1 cellular context compared by ENCODE assay signal in the genomic region with DNA sequence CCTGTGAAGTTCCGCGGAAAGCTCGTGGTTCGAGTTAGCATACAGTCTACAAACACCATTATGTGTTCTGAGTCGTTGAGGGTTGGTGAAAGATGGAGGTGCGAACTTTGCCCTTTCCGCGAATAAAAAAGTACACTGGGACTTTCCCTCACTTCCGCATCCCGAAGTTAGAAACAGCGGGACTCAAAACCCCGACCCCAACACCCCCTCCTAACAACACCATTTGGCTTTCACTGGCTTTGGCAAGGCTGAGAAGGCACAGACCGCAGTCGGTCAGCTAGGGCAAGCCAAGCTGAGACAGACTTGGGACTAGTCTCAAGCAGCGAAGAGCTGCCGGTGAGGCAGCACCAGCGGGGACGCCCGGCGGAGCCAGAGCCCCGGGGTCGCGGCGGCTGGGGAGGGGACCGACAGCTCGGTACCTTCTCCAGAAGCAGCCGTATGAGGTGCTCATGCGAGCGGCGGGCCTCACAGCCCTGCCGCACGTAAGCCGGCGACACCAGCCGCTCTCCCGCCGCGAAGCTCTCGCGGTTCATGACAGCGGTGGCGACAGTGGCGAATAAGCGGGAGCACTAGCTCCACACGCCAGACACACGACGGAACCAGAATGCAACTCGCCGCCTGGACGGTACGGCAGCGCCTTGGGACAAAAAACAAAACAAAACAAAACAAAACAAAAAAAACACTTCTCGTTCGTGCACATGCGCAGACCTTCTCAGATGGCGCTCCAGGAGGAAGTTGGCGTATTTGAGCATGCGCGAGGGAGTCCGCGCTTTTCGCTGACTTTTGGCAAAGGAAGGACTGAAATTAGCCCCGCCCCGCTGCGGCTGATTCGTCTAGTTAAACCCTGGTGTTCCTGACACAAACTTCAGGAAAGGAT.
TF ChIP-seq lines count a peak whose summit lies in the region.

A gene (minus strand): TSS at position 613 of the 877 bp plus-strand sequence. CDS start 80 bp downstream, at position 533.

TF ChIP-seq in HepG2, 621 proteins besides CTCF, POLR2A, EP300 and RAD21 (continued from another document and continues in another):
- TF ChIP-seq, protein P1, sequence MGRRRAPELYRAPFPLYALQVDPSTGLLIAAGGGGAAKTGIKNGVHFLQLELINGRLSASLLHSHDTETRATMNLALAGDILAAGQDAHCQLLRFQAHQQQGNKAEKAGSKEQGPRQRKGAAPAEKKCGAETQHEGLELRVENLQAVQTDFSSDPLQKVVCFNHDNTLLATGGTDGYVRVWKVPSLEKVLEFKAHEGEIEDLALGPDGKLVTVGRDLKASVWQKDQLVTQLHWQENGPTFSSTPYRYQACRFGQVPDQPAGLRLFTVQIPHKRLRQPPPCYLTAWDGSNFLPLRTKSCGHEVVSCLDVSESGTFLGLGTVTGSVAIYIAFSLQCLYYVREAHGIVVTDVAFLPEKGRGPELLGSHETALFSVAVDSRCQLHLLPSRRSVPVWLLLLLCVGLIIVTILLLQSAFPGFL (CRISPR knock-in tag; IDR thresholded peaks at IDR 0.05): no peak
- TF ChIP-seq FOXA3 (CRISPR knock-in tag; IDR thresholded peaks at IDR 0.05) (peak; percentile 48), ZNF160 (CRISPR knock-in tag; IDR thresholded peaks at IDR 0.05) (peak; percentile 81; the same call in 1 of the 2 replicates), POGZ (CRISPR knock-in tag; IDR thresholded peaks at IDR 0.05) (peak; percentile 88), NR2F2 (IDR thresholded peaks at IDR 0.05; ENCODE audit: borderline replicate concordance, low read depth) (0 out of 2 replicates have a peak, but pooled peaks have one; percentile 8), ETV5 (CRISPR knock-in tag; IDR thresholded peaks at IDR 0.05; ENCODE audit: borderline replicate concordance) (peak; percentile 17; the same call in 1 of the 2 replicates), CBX1 (IDR thresholded peaks at IDR 0.05; ENCODE audit: low read depth) (peak; percentile 79), KDM3A (CRISPR knock-in tag; IDR thresholded peaks at IDR 0.05; ENCODE audit: low read depth) (0 out of 2 replicates have a peak, but pooled peaks have one; percentile 20), STAT5B (CRISPR knock-in tag; IDR thresholded peaks at IDR 0.05) (0 out of 2 replicates have a peak, but pooled peaks have one; percentile 80), ZNF556 (CRISPR knock-in tag; IDR thresholded peaks at IDR 0.05; ENCODE audit: borderline replicate concordance) (peak; percentile 51; the same call in 1 of the 2 replicates), ZNF24 (IDR thresholded peaks at IDR 0.05) (0 out of 2 replicates have a peak, but pooled peaks have one; percentile 1), MXD4 (CRISPR knock-in tag; IDR thresholded peaks at IDR 0.05) (0 out of 2 replicates have a peak, but pooled peaks have one; percentile 38), AKAP8 (CRISPR knock-in tag; IDR thresholded peaks at IDR 0.05) (no peak; the same call in 1 of the 2 replicates), ISX (CRISPR knock-in tag; conservative IDR thresholded peaks at IDR 0.05) (0 out of 2 replicates have a peak, but pooled peaks have one; percentile 47), MTF1 (CRISPR knock-in tag; IDR thresholded peaks at IDR 0.05) (0 out of 2 replicates have a peak, but pooled peaks have one; percentile 46), EED (CRISPR knock-in tag; IDR thresholded peaks at IDR 0.05) (peak; percentile 95), KDM5B (CRISPR knock-in tag; IDR thresholded peaks at IDR 0.05; ENCODE audit: borderline replicate concordance) (peak; percentile 68; the same call in 1 of the 2 replicates), ZNF468 (CRISPR knock-in tag; IDR thresholded peaks at IDR 0.05) (0 out of 2 replicates have a peak, but pooled peaks have one; percentile 76), TAF1 (CRISPR knock-in tag; IDR thresholded peaks at IDR 0.05) (peak; percentile 92), HOXD1 (CRISPR knock-in tag; IDR thresholded peaks at IDR 0.05) (peak; percentile 69; the same call in 1 of the 2 replicates), SRSF1 (optimal IDR thresholded peaks at IDR 0.05; ENCODE audit: low read depth, low read length) (peak; percentile 25), ZFP82 (CRISPR knock-in tag; IDR thresholded peaks at IDR 0.05; ENCODE audit: borderline replicate concordance) (peak; percentile 54; the same call in 1 of the 2 replicates), FOXM1 (CRISPR knock-in tag; IDR thresholded peaks at IDR 0.05) (peak; percentile 90; the same call in 1 of the 2 replicates), FOXO1 (CRISPR knock-in tag; IDR thresholded peaks at IDR 0.05) (peak; percentile 64), RARA (CRISPR knock-in tag; IDR thresholded peaks at IDR 0.05) (no peak), ZFP90 (CRISPR knock-in tag; IDR thresholded peaks at IDR 0.05; ENCODE audit: borderline replicate concordance) (no peak; the same call in 1 of the 2 replicates), MAFK (conservative IDR thresholded peaks at IDR 0.05 in 1 of 2, IDR thresholded peaks at IDR 0.05 in 1 of 2; ENCODE audit: low read length in 2 of 2) (peak; percentile 65 to 72), ZNF484 (CRISPR knock-in tag; IDR thresholded peaks at IDR 0.05; ENCODE audit: borderline replicate concordance, low read depth) (no peak), GPN1 (CRISPR knock-in tag; IDR thresholded peaks at IDR 0.05; ENCODE audit: borderline replicate concordance) (no peak), ZNF547 (CRISPR knock-in tag; IDR thresholded peaks at IDR 0.05) (peak; percentile 83), HOXA3 (CRISPR knock-in tag; IDR thresholded peaks at IDR 0.05) (peak; percentile 65; the same call in 1 of the 2 replicates), MED1 (CRISPR knock-in tag; IDR thresholded peaks at IDR 0.05) (peak; percentile 73), MXI1 (IDR thresholded peaks at IDR 0.05; ENCODE audit: borderline replicate concordance, low read depth, low read length) (peak; percentile 36; the same call in 1 of the 3 replicates), NFIC (IDR thresholded peaks at IDR 0.05; ENCODE audit: low read length) (0 out of 2 replicates have a peak, but pooled peaks have one; percentile 5), NKX3-1 (CRISPR knock-in tag; IDR thresholded peaks at IDR 0.05) (peak; percentile 80; the same call in 1 of the 2 replicates), ZFY (CRISPR knock-in tag; IDR thresholded peaks at IDR 0.05) (peak; percentile 63)
- TF ChIP-seq, protein P2, sequence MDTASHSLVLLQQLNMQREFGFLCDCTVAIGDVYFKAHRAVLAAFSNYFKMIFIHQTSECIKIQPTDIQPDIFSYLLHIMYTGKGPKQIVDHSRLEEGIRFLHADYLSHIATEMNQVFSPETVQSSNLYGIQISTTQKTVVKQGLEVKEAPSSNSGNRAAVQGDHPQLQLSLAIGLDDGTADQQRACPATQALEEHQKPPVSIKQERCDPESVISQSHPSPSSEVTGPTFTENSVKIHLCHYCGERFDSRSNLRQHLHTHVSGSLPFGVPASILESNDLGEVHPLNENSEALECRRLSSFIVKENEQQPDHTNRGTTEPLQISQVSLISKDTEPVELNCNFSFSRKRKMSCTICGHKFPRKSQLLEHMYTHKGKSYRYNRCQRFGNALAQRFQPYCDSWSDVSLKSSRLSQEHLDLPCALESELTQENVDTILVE (CRISPR knock-in tag; IDR thresholded peaks at IDR 0.05): peak; percentile 61; the same call in 1 of the 2 replicates
- TF ChIP-seq, protein P3, sequence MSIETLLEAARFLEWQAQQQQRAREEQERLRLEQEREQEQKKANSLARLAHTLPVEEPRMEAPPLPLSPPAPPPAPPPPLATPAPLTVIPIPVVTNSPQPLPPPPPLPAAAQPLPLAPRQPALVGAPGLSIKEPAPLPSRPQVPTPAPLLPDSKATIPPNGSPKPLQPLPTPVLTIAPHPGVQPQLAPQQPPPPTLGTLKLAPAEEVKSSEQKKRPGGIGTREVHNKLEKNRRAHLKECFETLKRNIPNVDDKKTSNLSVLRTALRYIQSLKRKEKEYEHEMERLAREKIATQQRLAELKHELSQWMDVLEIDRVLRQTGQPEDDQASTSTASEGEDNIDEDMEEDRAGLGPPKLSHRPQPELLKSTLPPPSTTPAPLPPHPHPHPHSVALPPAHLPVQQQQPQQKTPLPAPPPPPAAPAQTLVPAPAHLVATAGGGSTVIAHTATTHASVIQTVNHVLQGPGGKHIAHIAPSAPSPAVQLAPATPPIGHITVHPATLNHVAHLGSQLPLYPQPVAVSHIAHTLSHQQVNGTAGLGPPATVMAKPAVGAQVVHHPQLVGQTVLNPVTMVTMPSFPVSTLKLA (IDR thresholded peaks at IDR 0.05): peak; percentile 47
- TF ChIP-seq, protein P4, sequence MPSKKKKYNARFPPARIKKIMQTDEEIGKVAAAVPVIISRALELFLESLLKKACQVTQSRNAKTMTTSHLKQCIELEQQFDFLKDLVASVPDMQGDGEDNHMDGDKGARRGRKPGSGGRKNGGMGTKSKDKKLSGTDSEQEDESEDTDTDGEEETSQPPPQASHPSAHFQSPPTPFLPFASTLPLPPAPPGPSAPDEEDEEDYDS (CRISPR knock-in tag; IDR thresholded peaks at IDR 0.05): peak; percentile 95
- TF ChIP-seq, protein P5, sequence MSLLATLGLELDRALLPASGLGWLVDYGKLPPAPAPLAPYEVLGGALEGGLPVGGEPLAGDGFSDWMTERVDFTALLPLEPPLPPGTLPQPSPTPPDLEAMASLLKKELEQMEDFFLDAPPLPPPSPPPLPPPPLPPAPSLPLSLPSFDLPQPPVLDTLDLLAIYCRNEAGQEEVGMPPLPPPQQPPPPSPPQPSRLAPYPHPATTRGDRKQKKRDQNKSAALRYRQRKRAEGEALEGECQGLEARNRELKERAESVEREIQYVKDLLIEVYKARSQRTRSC (CRISPR knock-in tag; IDR thresholded peaks at IDR 0.05; ENCODE audit: low read depth): no peak
- TF ChIP-seq, protein P6, sequence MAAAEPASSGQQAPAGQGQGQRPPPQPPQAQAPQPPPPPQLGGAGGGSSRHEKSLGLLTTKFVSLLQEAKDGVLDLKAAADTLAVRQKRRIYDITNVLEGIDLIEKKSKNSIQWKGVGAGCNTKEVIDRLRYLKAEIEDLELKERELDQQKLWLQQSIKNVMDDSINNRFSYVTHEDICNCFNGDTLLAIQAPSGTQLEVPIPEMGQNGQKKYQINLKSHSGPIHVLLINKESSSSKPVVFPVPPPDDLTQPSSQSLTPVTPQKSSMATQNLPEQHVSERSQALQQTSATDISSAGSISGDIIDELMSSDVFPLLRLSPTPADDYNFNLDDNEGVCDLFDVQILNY (CRISPR knock-in tag; conservative IDR thresholded peaks at IDR 0.05): peak; percentile 70; the same call in 1 of the 2 replicates
- TF ChIP-seq, protein P7, sequence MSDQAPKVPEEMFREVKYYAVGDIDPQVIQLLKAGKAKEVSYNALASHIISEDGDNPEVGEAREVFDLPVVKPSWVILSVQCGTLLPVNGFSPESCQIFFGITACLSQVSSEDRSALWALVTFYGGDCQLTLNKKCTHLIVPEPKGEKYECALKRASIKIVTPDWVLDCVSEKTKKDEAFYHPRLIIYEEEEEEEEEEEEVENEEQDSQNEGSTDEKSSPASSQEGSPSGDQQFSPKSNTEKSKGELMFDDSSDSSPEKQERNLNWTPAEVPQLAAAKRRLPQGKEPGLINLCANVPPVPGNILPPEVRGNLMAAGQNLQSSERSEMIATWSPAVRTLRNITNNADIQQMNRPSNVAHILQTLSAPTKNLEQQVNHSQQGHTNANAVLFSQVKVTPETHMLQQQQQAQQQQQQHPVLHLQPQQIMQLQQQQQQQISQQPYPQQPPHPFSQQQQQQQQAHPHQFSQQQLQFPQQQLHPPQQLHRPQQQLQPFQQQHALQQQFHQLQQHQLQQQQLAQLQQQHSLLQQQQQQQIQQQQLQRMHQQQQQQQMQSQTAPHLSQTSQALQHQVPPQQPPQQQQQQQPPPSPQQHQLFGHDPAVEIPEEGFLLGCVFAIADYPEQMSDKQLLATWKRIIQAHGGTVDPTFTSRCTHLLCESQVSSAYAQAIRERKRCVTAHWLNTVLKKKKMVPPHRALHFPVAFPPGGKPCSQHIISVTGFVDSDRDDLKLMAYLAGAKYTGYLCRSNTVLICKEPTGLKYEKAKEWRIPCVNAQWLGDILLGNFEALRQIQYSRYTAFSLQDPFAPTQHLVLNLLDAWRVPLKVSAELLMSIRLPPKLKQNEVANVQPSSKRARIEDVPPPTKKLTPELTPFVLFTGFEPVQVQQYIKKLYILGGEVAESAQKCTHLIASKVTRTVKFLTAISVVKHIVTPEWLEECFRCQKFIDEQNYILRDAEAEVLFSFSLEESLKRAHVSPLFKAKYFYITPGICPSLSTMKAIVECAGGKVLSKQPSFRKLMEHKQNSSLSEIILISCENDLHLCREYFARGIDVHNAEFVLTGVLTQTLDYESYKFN (CRISPR knock-in tag; conservative IDR thresholded peaks at IDR 0.05): peak; percentile 10; the same call in 1 of the 2 replicates
- TF ChIP-seq, protein P8, sequence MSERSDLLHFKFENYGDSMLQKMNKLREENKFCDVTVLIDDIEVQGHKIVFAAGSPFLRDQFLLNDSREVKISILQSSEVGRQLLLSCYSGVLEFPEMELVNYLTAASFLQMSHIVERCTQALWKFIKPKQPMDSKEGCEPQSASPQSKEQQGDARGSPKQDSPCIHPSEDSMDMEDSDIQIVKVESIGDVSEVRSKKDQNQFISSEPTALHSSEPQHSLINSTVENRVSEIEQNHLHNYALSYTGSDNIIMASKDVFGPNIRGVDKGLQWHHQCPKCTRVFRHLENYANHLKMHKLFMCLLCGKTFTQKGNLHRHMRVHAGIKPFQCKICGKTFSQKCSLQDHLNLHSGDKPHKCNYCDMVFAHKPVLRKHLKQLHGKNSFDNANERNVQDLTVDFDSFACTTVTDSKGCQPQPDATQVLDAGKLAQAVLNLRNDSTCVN (CRISPR knock-in tag; IDR thresholded peaks at IDR 0.05; ENCODE audit: borderline replicate concordance): peak; percentile 87; the same call in 1 of the 2 replicates
- TF ChIP-seq, protein P9, sequence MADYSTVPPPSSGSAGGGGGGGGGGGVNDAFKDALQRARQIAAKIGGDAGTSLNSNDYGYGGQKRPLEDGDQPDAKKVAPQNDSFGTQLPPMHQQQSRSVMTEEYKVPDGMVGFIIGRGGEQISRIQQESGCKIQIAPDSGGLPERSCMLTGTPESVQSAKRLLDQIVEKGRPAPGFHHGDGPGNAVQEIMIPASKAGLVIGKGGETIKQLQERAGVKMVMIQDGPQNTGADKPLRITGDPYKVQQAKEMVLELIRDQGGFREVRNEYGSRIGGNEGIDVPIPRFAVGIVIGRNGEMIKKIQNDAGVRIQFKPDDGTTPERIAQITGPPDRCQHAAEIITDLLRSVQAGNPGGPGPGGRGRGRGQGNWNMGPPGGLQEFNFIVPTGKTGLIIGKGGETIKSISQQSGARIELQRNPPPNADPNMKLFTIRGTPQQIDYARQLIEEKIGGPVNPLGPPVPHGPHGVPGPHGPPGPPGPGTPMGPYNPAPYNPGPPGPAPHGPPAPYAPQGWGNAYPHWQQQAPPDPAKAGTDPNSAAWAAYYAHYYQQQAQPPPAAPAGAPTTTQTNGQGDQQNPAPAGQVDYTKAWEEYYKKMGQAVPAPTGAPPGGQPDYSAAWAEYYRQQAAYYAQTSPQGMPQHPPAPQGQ (CRISPR knock-in tag; IDR thresholded peaks at IDR 0.05; ENCODE audit: borderline replicate concordance): no peak
